Comparison of ENCODE assay signal across 31 cellular contexts in genomic region chr13:108095036-108095435, GRCh38.
"Had no signal": no experiment of that assay in that cellular context is flagged by ENCODE, and none has a peak within 500 bp of the region (broad histone marks: within the 10 kb centered on the region; RNA-seq: fewer than 3 reads in every experiment).

No MANE protein-coding gene starts in this region.

- H3K4me1 Mint-ChIP-seq: activated B cell treated with CpG ODN at 0.5 μM for 24 hours; activated CD4-positive, alpha-beta memory T cell treated with anti-CD3 and anti-CD28 coated beads, Interleukin-2, amount 10 ng/mL, durations not matched to agents 7 days and 5 days; activated T-helper 17 cell treated with anti-CD3 and anti-CD28 coated beads, Interleukin-2, amount 50 U/mL, for 72 hours; brain had no signal

- ATAC-seq: activated CD4-positive, CD25-positive, alpha-beta regulatory T cell treated with anti-CD3 and anti-CD28 coated beads, Interleukin-2, amount 50 U/mL, for 24 hours; activated T-cell treated with anti-CD3 and anti-CD28 coated beads, Interleukin-2, amount 50 U/mL, for 4 hours; activated T-helper 17 cell treated with anti-CD3 and anti-CD28 coated beads, Interleukin-2, amount 50 U/mL, for 72 hours; esophagus mucosa; heart left ventricle; T-helper 17 cell had no signal

- H3K4me3 Mint-ChIP-seq: activated B cell treated with CpG ODN at 0.5 μM for 24 hours; activated CD4-positive, alpha-beta memory T cell treated with anti-CD3 and anti-CD28 coated beads, Interleukin-2, amount 10 ng/mL, durations not matched to agents 7 days and 5 days; activated CD4-positive, alpha-beta T cell treated with anti-CD3 and anti-CD28 coated beads, Interleukin-2, amount 10 ng/mL, durations not matched to agents 7 days and 5 days; activated T-cell treated with anti-CD3 and anti-CD28 coated beads, Interleukin-2, amount 50 U/mL, for 4 hours; activated T-helper 17 cell treated with anti-CD3 and anti-CD28 coated beads, Interleukin-2, amount 50 U/mL, for 72 hours; brain; endodermal cell; T-helper 17 cell; T-helper 2 cell treated with Interferon-gamma antibody and Interleukin-4, amounts not matched to agents 5 μg/mL and 100 μg/mL, for 36 hours had no signal

- DNase-seq: activated B cell treated with CpG ODN at 0.5 μM for 24 hours; activated CD4-positive, alpha-beta memory T cell treated with anti-CD3 and anti-CD28 coated beads, Interleukin-2, amount 10 ng/mL, durations not matched to agents 7 days and 5 days; activated CD4-positive, alpha-beta T cell treated with anti-CD3 and anti-CD28 coated beads, Interleukin-2, amount 10 ng/mL, durations not matched to agents 7 days and 5 days; activated CD4-positive, alpha-beta T cell treated with anti-CD3 and anti-CD28 coated beads, Interleukin-2, amount 50 U/mL, for 4 hours; activated CD8-positive, alpha-beta memory T cell treated with anti-CD3 and anti-CD28 coated beads for 24 hours; activated effector memory CD4-positive, alpha-beta T cell treated with Interleukin-2 at 50 U/mL for 16 hours; activated gamma-delta T cell treated with Interleukin-2 at 50 U/mL for 16 hours; activated naive CD4-positive, alpha-beta T cell treated with anti-CD3 and anti-CD28 coated beads, Interleukin-2, amount 50 U/mL, for 16 hours; activated naive CD4-positive, alpha-beta T cell treated with Interleukin-2 at 50 U/mL for 16 hours; activated T-cell treated with anti-CD3 and anti-CD28 coated beads, Interleukin-2, amount 50 U/mL, for 4 hours; central memory CD4-positive, alpha-beta T cell; cerebellar nuclear complex; colonic mucosa; dorsolateral prefrontal cortex; effector memory CD4-positive, alpha-beta T cell; endodermal cell; foreskin fibroblast; heart left ventricle; SW 1271; T-helper 1 cell; T-helper 17 cell; T1000; WERI-Rb-1 had no signal

- H3K27me3 ChIP-seq: ascending aorta, breast epithelium, cardiac muscle cell, colonic mucosa, heart left ventricle had no signal

- H3K36me3 Mint-ChIP-seq: brain had no signal

- H3K27ac Mint-ChIP-seq: activated B cell treated with CpG ODN at 0.5 μM for 24 hours; activated CD4-positive, alpha-beta memory T cell treated with anti-CD3 and anti-CD28 coated beads, Interleukin-2, amount 10 ng/mL, durations not matched to agents 7 days and 5 days; activated CD4-positive, alpha-beta T cell treated with anti-CD3 and anti-CD28 coated beads, Interleukin-2, amount 10 ng/mL, durations not matched to agents 7 days and 5 days; activated T-helper 17 cell treated with anti-CD3 and anti-CD28 coated beads, Interleukin-2, amount 50 U/mL, for 72 hours; brain; endodermal cell; T-helper 17 cell; T-helper 2 cell treated with Interferon-gamma antibody and Interleukin-4, amounts not matched to agents 5 μg/mL and 100 μg/mL, for 36 hours had no signal

- H3K9me3 Mint-ChIP-seq: activated B cell treated with CpG ODN at 0.5 μM for 24 hours; activated CD4-positive, alpha-beta memory T cell treated with anti-CD3 and anti-CD28 coated beads, Interleukin-2, amount 10 ng/mL, durations not matched to agents 7 days and 5 days; activated CD4-positive, alpha-beta T cell treated with anti-CD3 and anti-CD28 coated beads, Interleukin-2, amount 10 ng/mL, durations not matched to agents 7 days and 5 days; activated T-cell treated with anti-CD3 and anti-CD28 coated beads, Interleukin-2, amount 50 U/mL, for 4 hours; activated T-helper 17 cell treated with anti-CD3 and anti-CD28 coated beads, Interleukin-2, amount 50 U/mL, for 72 hours; endodermal cell; T-helper 2 cell treated with Interferon-gamma antibody and Interleukin-4, amounts not matched to agents 5 μg/mL and 100 μg/mL, for 36 hours had no signal

- H3K4me1 ChIP-seq: ascending aorta, breast epithelium, colonic mucosa, heart left ventricle had no signal

- H3K27me3 Mint-ChIP-seq: activated CD4-positive, alpha-beta memory T cell treated with anti-CD3 and anti-CD28 coated beads, Interleukin-2, amount 10 ng/mL, durations not matched to agents 7 days and 5 days; activated CD4-positive, alpha-beta T cell treated with anti-CD3 and anti-CD28 coated beads, Interleukin-2, amount 10 ng/mL, durations not matched to agents 7 days and 5 days; brain; T-helper 17 cell had no signal

- H3K27ac ChIP-seq: ascending aorta, breast epithelium, cardiac muscle cell, colonic mucosa, dorsolateral prefrontal cortex, heart left ventricle, WERI-Rb-1 had no signal

- H3K4me3 ChIP-seq: ascending aorta, breast epithelium, cardiac muscle cell, colonic mucosa, dorsolateral prefrontal cortex, heart left ventricle had no signal

- H3K36me3 ChIP-seq: ascending aorta, breast epithelium, cardiac muscle cell, colonic mucosa, heart left ventricle, WERI-Rb-1 had no signal
